Comparison of ENCODE assay signal across 24 cellular contexts in the genomic region with DNA sequence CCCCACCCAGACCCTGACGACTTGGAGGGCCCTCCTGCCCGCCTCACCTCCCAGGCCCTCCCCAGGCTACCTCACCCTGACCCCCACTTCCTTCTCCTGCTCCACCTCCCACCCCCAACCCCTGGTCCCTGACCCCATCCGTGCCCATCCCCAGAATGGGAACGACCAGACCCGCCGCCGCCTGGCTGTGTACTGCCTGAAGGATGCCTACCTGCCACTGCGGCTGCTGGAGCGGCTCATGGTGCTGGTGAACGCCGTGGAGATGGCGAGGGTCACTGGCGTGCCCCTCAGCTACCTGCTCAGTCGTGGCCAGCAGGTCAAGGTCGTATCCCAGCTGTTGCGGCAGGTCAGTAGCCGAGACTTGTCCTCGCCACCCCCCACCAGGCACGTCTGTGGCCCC. TPM values are rescaled to one million over a fixed set of nuclear protein-coding genes. Genes with fewer than 3 reads are reported as not detected.
"Had no signal": no experiment of that assay in that cellular context is flagged by ENCODE, and none has a peak within 500 bp of the region (broad histone marks: within the 10 kb centered on the region; RNA-seq: fewer than 3 reads in every experiment).

No MANE protein-coding gene starts in this region.

- H3K9me3 Mint-ChIP-seq: IgD-negative memory B cell had no signal

- H3K4me3 Mint-ChIP-seq: IgD-negative memory B cell had no signal

- H3K9me2 ChIP-seq: SK-N-SH had no signal

- H3K9me3 ChIP-seq: SK-N-SH had no signal

- H3K9ac ChIP-seq: SK-N-SH had no signal

- H3K27ac ChIP-seq: HL-60, RWPE1 had no signal

- DNase-seq: KBM-7, MV-4-11, NCI-H1048, NCI-H1105, NCI-H1417, NCI-H1436 treated with DMSO at 0.1 percent for 48 hours, NCI-H1694, NCI-H1930, NCI-H2081, NCI-H2107, NCI-H2227 treated with DMSO at 0.1 percent for 48 hours, NCI-H524 treated with DMSO at 0.1 percent for 48 hours, NCI-H69, NCI-H774, SHP77, SK-N-SH, SW 1271 had no signal

- H3K27me3 Mint-ChIP-seq: IgD-negative memory B cell had no signal

- H3K27ac Mint-ChIP-seq: IgD-negative memory B cell had no signal

- H3K4me2 ChIP-seq: SK-N-SH had no signal

RNA-seq across cellular contexts. Expression of a gene that starts 11.9 kb away (rescaled TPM):
- total RNA-seq: LHCN-M2, MCF 10A, NCI-H460, SK-MEL-5 had no signal
- polyA plus RNA-seq: SK-N-SH had no signal

RNA-seq across cellular contexts. Expression of a gene that starts 25.9 kb away (rescaled TPM):
- total RNA-seq: MCF 10A, NCI-H460, SK-MEL-5 had no signal
- polyA plus RNA-seq: SK-N-SH had no signal

RNA-seq across cellular contexts. Expression of a gene that starts 41.4 kb away (rescaled TPM):
- total RNA-seq: NCI-H460 had no signal
